Comparison of ENCODE assay signal across 8 cellular contexts in the genomic region with DNA sequence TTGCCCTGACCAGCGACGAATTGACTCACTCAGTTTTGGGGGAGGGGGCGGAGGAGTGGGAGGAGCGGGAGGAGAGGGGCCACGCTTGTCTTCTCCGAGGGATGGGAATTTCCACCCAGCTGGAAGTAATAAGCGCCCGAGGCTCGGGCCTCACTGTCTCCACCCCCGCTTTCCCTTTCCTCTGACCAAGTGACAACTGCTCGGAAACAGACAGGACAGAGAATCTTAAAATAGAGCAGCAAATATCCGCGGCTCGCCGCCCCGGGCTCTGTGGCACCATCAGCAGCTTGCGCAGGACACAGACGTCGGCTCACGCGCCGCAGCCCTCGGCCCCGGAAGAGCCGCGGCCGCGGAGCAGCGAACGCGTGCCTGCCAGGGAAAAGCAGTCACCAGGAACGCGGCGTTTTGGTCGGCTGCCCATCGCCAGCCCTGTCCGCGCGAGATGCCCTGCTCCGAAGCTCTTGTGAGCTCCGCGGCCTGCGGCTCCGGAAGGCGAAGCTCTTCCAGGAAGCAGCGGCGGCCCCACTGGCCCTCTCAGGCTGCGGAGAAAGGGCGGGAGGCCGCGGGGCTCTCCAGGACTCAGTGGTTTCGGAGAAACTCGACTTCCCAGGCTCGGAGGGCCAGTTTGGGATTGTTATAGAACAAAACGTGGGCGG. TPM values are rescaled to one million over a fixed set of nuclear protein-coding genes. Genes with fewer than 3 reads are reported as not detected.
DNase-seq lines count a peak whose midpoint lies in the region; ATAC-seq, FAIRE-seq and TF ChIP-seq lines count a peak whose summit lies in the region.

No MANE protein-coding gene starts in this region.

- FAIRE-seq in RCC 7860 (lab: Jason Lieb, UNC): no peak

- TF ChIP-seq POLR2A in GM19099 (IDR thresholded peaks at IDR 0.05; ENCODE audit: extremely low read depth, insufficient read length, low read depth) (peak; percentile 75), thyroid gland (IDR thresholded peaks at IDR 0.05) (peak; percentile 2 to 80)

- H3K9me3 ChIP-seq in BE2C (no peaks in the 10 kb centered on the region), neural cell (ENCODE audit: low read length) (no peaks in the 10 kb centered on the region), thyroid gland (no peaks in the 10 kb centered on the region)

- H3K36me3 ChIP-seq in BE2C (no peaks in the 10 kb centered on the region), neural cell (ENCODE audit: insufficient read depth, low read length) (no peaks in the 10 kb centered on the region), thyroid gland (no peaks in the 10 kb centered on the region)

- peak overlapping the region; percentile 69 for H3K4me3 ChIP-seq in BE2C (ENCODE audit: low read depth, low read length)
- H3K4me3 ChIP-seq in foreskin fibroblast (ENCODE audit: low read depth in 1 of 2, low read length in 2 of 2): peak overlapping the region; percentile 42 to 60
- peak overlapping the region; percentile 63 for H3K4me3 ChIP-seq in neural cell (ENCODE audit: low read length)
- H3K4me3 ChIP-seq in thyroid gland (replicated peaks in 1 of 3): peak overlapping the region in 2 of 3 donors; percentile 3 to 31

- DNase-seq in BE2C (peak; percentile 92), RCC 7860 (ENCODE audit: low spot score) (peak; percentile 39), activated gamma-delta T cell treated with Interleukin-2 at 50 U/mL for 16 hours (peak; percentile 32), foreskin fibroblast (peak; percentile 88 to 96), thyroid gland (peak; percentile 93 to 95)

- H3K27me3 ChIP-seq in BE2C (no peaks in the 10 kb centered on the region), neural cell (ENCODE audit: insufficient read depth, low read depth, low read length) (peaks cover 26% of the 10 kb centered on the region), thyroid gland (no peaks in the 10 kb centered on the region)

- TF ChIP-seq CTCF in BE2C (IDR thresholded peaks at IDR 0.05; ENCODE audit: low read depth, low read length) (no peak), foreskin fibroblast (IDR thresholded peaks at IDR 0.05; ENCODE audit: low read depth, low read length) (no peak), neural cell (IDR thresholded peaks at IDR 0.05; ENCODE audit: poor library complexity, severe bottlenecking) (peak; percentile 48), thyroid gland (IDR thresholded peaks at IDR 0.05) (no peak)

- WGBS in thyroid gland, 2 donors: 1% methylated on average over 15 to 40 of the region's 56 CpGs

- H3K4me1 ChIP-seq in BE2C (peaks cover 54% of the 10 kb centered on the region), thyroid gland (peaks cover 38 to 48% of the 10 kb centered on the region in 2 donors)

- peaks cover 6% of the 10 kb centered on the region for H3F3A ChIP-seq in neural cell (ENCODE audit: insufficient read depth, low read length, poor library complexity, severe bottlenecking)

- peak; percentile 40 for ATAC-seq in HG03460 (IDR thresholded peaks at IDR 0.05; ENCODE audit: unreplicated experiment)

- no peak overlapping the region for H3K27ac ChIP-seq in neural cell (ENCODE audit: low read length)
- peak overlapping the region; percentile 83 to 95 (median 92) for H3K27ac ChIP-seq in thyroid gland

- intact Hi-C loops in thyroid gland (cut with DNase I): loop anchor here (10.0 kb wide), 1 partner anchor 50 kb away; no protein-coding TSS in a partner anchor

- H3K9me2 ChIP-seq in neural cell (ENCODE audit: insufficient read depth, low read length): no peaks in the 10 kb centered on the region

- H3K4me2 ChIP-seq in neural cell (ENCODE audit: low read length): no peak overlapping the region

- TF ChIP-seq RAD21 in neural cell (conservative IDR thresholded peaks at IDR 0.05): no peak

- no peaks in the 10 kb centered on the region for H4K20me1 ChIP-seq in neural cell (ENCODE audit: insufficient read depth)

- TF ChIP-seq EP300 in neural cell (conservative IDR thresholded peaks at IDR 0.05; ENCODE audit: poor library complexity, severe bottlenecking): no peak

- H3K79me2 ChIP-seq in neural cell (replicated peaks; ENCODE audit: insufficient read depth, low read length): no peaks in the 10 kb centered on the region

- H2AFZ ChIP-seq in neural cell (ENCODE audit: low read depth, low read length): no peak overlapping the region

- H3K9ac ChIP-seq in neural cell (ENCODE audit: low read length): peak overlapping the region; percentile 37

TF ChIP-seq in neural cell, 6 proteins besides CTCF, POLR2A, EP300 and RAD21:
- TF ChIP-seq SMC3 (conservative IDR thresholded peaks at IDR 0.05; ENCODE audit: poor library complexity) (no peak), EZH2 (IDR thresholded peaks at IDR 0.05; ENCODE audit: borderline replicate concordance, insufficient read depth, low read length, poor library complexity, severe bottlenecking) (no peak), MXI1 (conservative IDR thresholded peaks at IDR 0.05; ENCODE audit: poor library complexity, severe bottlenecking) (peak; percentile 21)

RNA-seq across cellular contexts. Expression of gene RGS16, which starts 10.7 kb away (rescaled TPM):
- 279 TPM for polyA plus RNA-seq in BE2C (2012; ENCODE audit: insufficient read depth, insufficient read length, low read depth)
- polyA plus RNA-seq in neural cell: 1.1 and 2.3 TPM in 2 replicates
- 0.46 TPM in 1 of 2 replicates, not detected in the other for polyA minus RNA-seq in neural cell
- total RNA-seq in thyroid gland: 10 to 100 TPM; 22.2 to 35.7 (median 29.1) TPM

RNA-seq across cellular contexts. Expression of gene RNASEL, which starts 25.9 kb away (rescaled TPM):
- polyA plus RNA-seq in BE2C (2012; ENCODE audit: insufficient read depth, insufficient read length, low read depth): 1.3 TPM
- 0.47 and 0.76 TPM in 2 replicates for polyA plus RNA-seq in neural cell
- polyA minus RNA-seq in neural cell: 0.97 and 1.0 TPM in 2 replicates
- 10 to 100 TPM; 12.3 to 17.9 (median 15.3) TPM for total RNA-seq in thyroid gland

Comparison
In these comparisons a context has a peak if more than half of its experiments do, and no peak if none do; other contexts are left out.
1. DNase-seq: peak in every context shown above with its lines; median percentile 94 in thyroid gland; 92 in BE2C; 92 in foreskin fibroblast; 39 in RCC 7860; 32 in activated gamma-delta T cell treated with Interleukin-2 at 50 U/mL for 16 hours.
2. H3K4me3 ChIP-seq: peak in every context shown above with its lines; median percentile 69 in BE2C; 63 in neural cell; 51 in foreskin fibroblast; 17 in thyroid gland.